Comparison of ENCODE assay signal across 8 cellular contexts in genomic region chr11:66958232-66958955, GRCh38. TPM values are rescaled to one million over a fixed set of nuclear protein-coding genes. Genes with fewer than 3 reads are reported as not detected.
DNase-seq lines count a peak whose midpoint lies in the region; ATAC-seq and FAIRE-seq lines count a peak whose summit lies in the region.

Gene PC (minus strand): TSS chr11:66958383. CDS start chr11:66872159, 86,224 bp downstream.

- peak within 1 kb of the TSS; percentile 80 for H3K27ac Mint-ChIP-seq in dendritic cell treated with granulocyte-macrophage colony-stimulating factor and Interleukin-4, amounts not matched to agents 40 ng/mL and 50 ng/mL, for 4 days

- H3K4me1 Mint-ChIP-seq in dendritic cell treated with granulocyte-macrophage colony-stimulating factor and Interleukin-4, amounts not matched to agents 40 ng/mL and 50 ng/mL, for 4 days (ENCODE audit: low read depth) = peaks cover 53% of the 10 kb centered on the region

- H3K27me3 Mint-ChIP-seq in dendritic cell treated with granulocyte-macrophage colony-stimulating factor and Interleukin-4, amounts not matched to agents 40 ng/mL and 50 ng/mL, for 4 days = peaks cover 11% of the 10 kb centered on the region

- FAIRE-seq in GM19239 (lab: Jason Lieb, UNC) = peak; percentile 49

- intact Hi-C loops in dendritic cell treated with granulocyte-macrophage colony-stimulating factor and Interleukin-4, amounts not matched to agents 40 ng/mL and 50 ng/mL, for 4 days (cut with micrococcal nuclease) = loop anchor here (1.0 to 5.0 kb wide), 2 partner anchors 37 to 101 kb away; partner anchors contain the start of gene LRFN4

- H3K9me3 Mint-ChIP-seq in dendritic cell treated with granulocyte-macrophage colony-stimulating factor and Interleukin-4, amounts not matched to agents 40 ng/mL and 50 ng/mL, for 4 days = peaks cover 10% of the 10 kb centered on the region

- H3K4me3 Mint-ChIP-seq in dendritic cell treated with granulocyte-macrophage colony-stimulating factor and Interleukin-4, amounts not matched to agents 40 ng/mL and 50 ng/mL, for 4 days = peak within 1 kb of the TSS; percentile 76

- H3K36me3 Mint-ChIP-seq in dendritic cell treated with granulocyte-macrophage colony-stimulating factor and Interleukin-4, amounts not matched to agents 40 ng/mL and 50 ng/mL, for 4 days (ENCODE audit: low read depth) = peaks cover 24% of the 10 kb centered on the region

- DNase-seq in AG20443 (ENCODE audit: low spot score) = peak; percentile 99
- peak; percentile 97 for DNase-seq in GM19239 (ENCODE audit: insufficient read length, low spot score)
- peak; percentile 95 for DNase-seq in NCI-H524 treated with DMSO at 0.1 percent for 48 hours (lab: John Stamatoyannopoulos, UW)
- peak; percentile 98 to 99 for DNase-seq in activated CD4-positive, alpha-beta T cell treated with anti-CD3 and anti-CD28 coated beads, Interleukin-2, amount 50 U/mL, for 48 hours
- peak; percentile 100 for DNase-seq in left lobe of liver (ENCODE audit: low spot score)
- peak; percentile 97 to 98 for DNase-seq in stimulated activated CD4-positive, alpha-beta T cell treated with anti-CD3 and anti-CD28 coated beads, Interleukin-2, amount 100 ng/mL, for 24 hours

- ATAC-seq in HG03442 (IDR thresholded peaks at IDR 0.05; ENCODE audit: unreplicated experiment) = peak; percentile 92
- ATAC-seq in left lobe of liver = peak; percentile 90

RNA-seq across cellular contexts. Expression of gene PC, which starts in this region (rescaled TPM):
- total RNA-seq in left lobe of liver = 392 TPM

Comparison
In these comparisons a context has a peak if more than half of its experiments do, and no peak if none do; other contexts are left out.
1. Peak in every context shown above with its lines: DNase-seq and ATAC-seq.